In genomic region chr10:5466451-5466996, GRCh38 we compare ENCODE assay signal across 1 cellular context.
TF ChIP-seq lines count a peak whose summit lies in the region.

No MANE protein-coding gene starts in this region.

TF ChIP-seq in K562, 482 proteins besides CTCF, POLR2A, EP300 and RAD21 (continued from another document):
- TF ChIP-seq E2F6 (IDR thresholded peaks at IDR 0.05; ENCODE audit: borderline replicate concordance in 1 of 2, extremely low read depth in 1 of 2, insufficient read depth in 1 of 2, insufficient read length in 1 of 2, low read depth in 1 of 2, low read length in 1 of 2, poor library complexity in 1 of 2, severe bottlenecking in 1 of 2) (peak; percentile 7 to 61), ZNF695 (CRISPR knock-in tag; IDR thresholded peaks at IDR 0.05) (no peak), ILK (tag; IDR thresholded peaks at IDR 0.05; ENCODE audit: borderline replicate concordance, low read depth) (no peak), CBX1 (IDR thresholded peaks at IDR 0.05; ENCODE audit: low read depth) (no peak), GABPA (tag; conservative IDR thresholded peaks at IDR 0.05; ENCODE audit: low read depth) (no peak)
